8 cellular contexts compared by ENCODE assay signal in genomic region chr19:4267101-4267900, GRCh38.
DNase-seq lines count a peak whose midpoint lies in the region; ATAC-seq lines count a peak whose summit lies in the region.

No MANE protein-coding gene starts in this region.

- H3K4me1 Mint-ChIP-seq in stimulated activated memory B cell treated with anti-CD40 and anti-IgM and Interleukin-4, amounts not matched to agents 10 μg/mL and 1 μg/mL and 100 μg/mL, for 72 hours: peaks cover 24% of the 10 kb centered on the region

- DNase-seq in DMS53 (lab: John Stamatoyannopoulos, UW): peak; percentile 62
- no peak for DNase-seq in DMS53 treated with DMSO at 0.1 percent for 48 hours (lab: John Stamatoyannopoulos, UW; ENCODE audit: unreplicated experiment)
- DNase-seq in NCI-H524 (lab: John Stamatoyannopoulos, UW): peak; percentile 34 to 77
- peak; percentile 31 to 40 for DNase-seq in activated CD4-positive, alpha-beta T cell treated with anti-CD3 and anti-CD28 coated beads, Interleukin-2, amount 50 U/mL, for 24 hours (ENCODE audit: low read depth in 1 of 2, low spot score in 1 of 2)
- peak; percentile 78 for DNase-seq in ecto neural progenitor cell (ENCODE audit: low spot score)
- DNase-seq in midbrain (lab: John Stamatoyannopoulos, UW): peak; percentile 2

- ATAC-seq in stimulated activated memory B cell treated with anti-CD40 and anti-IgM and Interleukin-4, amounts not matched to agents 10 μg/mL and 1 μg/mL and 100 μg/mL, for 72 hours: peak; percentile 64
- ATAC-seq in GM21576 (IDR thresholded peaks at IDR 0.05; ENCODE audit: unreplicated experiment): no peak

- H3K4me3 Mint-ChIP-seq in stimulated activated memory B cell treated with anti-CD40 and anti-IgM and Interleukin-4, amounts not matched to agents 10 μg/mL and 1 μg/mL and 100 μg/mL, for 72 hours: no peak overlapping the region

- H3K9me3 Mint-ChIP-seq in stimulated activated memory B cell treated with anti-CD40 and anti-IgM and Interleukin-4, amounts not matched to agents 10 μg/mL and 1 μg/mL and 100 μg/mL, for 72 hours: no peaks in the 10 kb centered on the region

- H3K27me3 Mint-ChIP-seq in stimulated activated memory B cell treated with anti-CD40 and anti-IgM and Interleukin-4, amounts not matched to agents 10 μg/mL and 1 μg/mL and 100 μg/mL, for 72 hours: no peaks in the 10 kb centered on the region

- H3K27ac Mint-ChIP-seq in stimulated activated memory B cell treated with anti-CD40 and anti-IgM and Interleukin-4, amounts not matched to agents 10 μg/mL and 1 μg/mL and 100 μg/mL, for 72 hours: peak overlapping the region; percentile 12

- peaks cover 59% of the 10 kb centered on the region for H3K36me3 Mint-ChIP-seq in stimulated activated memory B cell treated with anti-CD40 and anti-IgM and Interleukin-4, amounts not matched to agents 10 μg/mL and 1 μg/mL and 100 μg/mL, for 72 hours
